In the genomic region with DNA sequence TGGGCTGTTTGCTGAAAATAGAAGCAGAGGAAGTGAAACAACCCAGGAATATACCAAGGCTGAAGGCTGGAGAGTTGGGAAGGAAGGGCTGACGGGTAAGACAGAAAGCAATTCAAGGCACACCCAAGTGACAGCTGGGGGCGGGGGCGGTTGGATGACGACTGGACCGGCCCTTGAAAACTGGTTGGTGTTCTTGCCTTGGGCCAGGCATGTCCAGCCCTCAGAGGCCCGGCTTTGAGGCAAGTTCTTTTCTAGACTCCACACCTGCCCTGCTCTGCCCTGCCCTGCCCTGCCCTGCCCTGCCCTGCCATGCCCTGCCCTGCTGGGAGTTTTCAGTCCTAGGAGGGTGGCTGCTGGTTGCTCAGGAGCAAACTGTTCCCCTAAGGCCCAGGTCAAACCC, we compare ENCODE assay signal across 22 cellular contexts. TPM values are rescaled to one million over a fixed set of nuclear protein-coding genes. Genes with fewer than 3 reads are reported as not detected.
DNase-seq lines count a peak whose midpoint lies in the region; ATAC-seq, FAIRE-seq and TF ChIP-seq lines count a peak whose summit lies in the region.
"Had no signal": no experiment of that assay in that cellular context is flagged by ENCODE, and none has a peak within 500 bp of the region (broad histone marks: within the 10 kb centered on the region; RNA-seq: fewer than 3 reads in every experiment).

No MANE protein-coding gene starts in this region.

- TF ChIP-seq EP300 in HepG2 (IDR thresholded peaks at IDR 0.05; ENCODE audit: low read depth in 2 of 2, low read length in 2 of 2) = no peak
- TF ChIP-seq EP300 in HepG2 (CRISPR knock-in tag; IDR thresholded peaks at IDR 0.05; ENCODE audit: borderline replicate concordance) = no peak

- intact Hi-C loops in right lobe of liver (cut with DNase I) (no loop called here), HepG2 (cut with micrococcal nuclease; ENCODE audit: unreplicated experiment) (no loop called here), upper lobe of right lung (cut with DNase I) (no loop called here)
- intact Hi-C loops in activated CD4-positive, alpha-beta memory T cell treated with anti-CD3 and anti-CD28 coated beads for 36 hours (cut with micrococcal nuclease) = no loop called here

- TF ChIP-seq POLR2A in right lobe of liver (IDR thresholded peaks at IDR 0.05) (no peak), HepG2 (IDR thresholded peaks at IDR 0.05; ENCODE audit: insufficient read depth in 1 of 2, low read depth in 2 of 2, low read length in 2 of 2) (no peak)

- ATAC-seq in right lobe of liver = peak; percentile 27 to 59 (median 48)
- no peak for ATAC-seq in HepG2
- peak; percentile 95 for ATAC-seq in esophagus mucosa
- peak; percentile 85 for ATAC-seq in upper lobe of right lung
- ATAC-seq in HG03108 (IDR thresholded peaks at IDR 0.05; ENCODE audit: unreplicated experiment) = no peak
- ATAC-seq: effector memory CD8-positive, alpha-beta T cell; foreskin keratinocyte had no signal

- H3K27me3 Mint-ChIP-seq in activated CD4-positive, alpha-beta memory T cell treated with anti-CD3 and anti-CD28 coated beads for 36 hours = peaks cover 28% of the 10 kb centered on the region

- no peak overlapping the region for H3K9ac ChIP-seq in HepG2 (ENCODE audit: insufficient read depth, low read depth, low read length)

- WGBS in right lobe of liver (ENCODE audit: insufficient coverage, low coverage, low lambda C conversion rate, missing lambda C conversion rate) = 0% methylated on average over 1 of the region's 6 CpGs
- WGBS in HepG2 (ENCODE audit: low lambda C conversion rate) = 10% methylated on average over 4 of the region's 6 CpGs

- no peak for TF ChIP-seq RAD21 in HepG2 (CRISPR knock-in tag; IDR thresholded peaks at IDR 0.05)

- no peaks in the 10 kb centered on the region for H3K9me3 ChIP-seq in right lobe of liver
- H3K9me3 ChIP-seq in HepG2 (ENCODE audit: low read length) = no peaks in the 10 kb centered on the region
- H3K9me3 ChIP-seq in upper lobe of right lung = no peaks in the 10 kb centered on the region
- H3K9me3 ChIP-seq: ovary had no signal

- H3K27ac Mint-ChIP-seq in activated CD4-positive, alpha-beta memory T cell treated with anti-CD3 and anti-CD28 coated beads for 36 hours = no peak overlapping the region
- H3K27ac Mint-ChIP-seq: activated naive CD8-positive, alpha-beta T cell; effector memory CD8-positive, alpha-beta T cell; mesothelial cell of epicardium had no signal

- H3K27me3 ChIP-seq in right lobe of liver (no peaks in the 10 kb centered on the region), HepG2 (ENCODE audit: control insufficient read depth in 1 of 2, insufficient read depth in 2 of 2, low read length in 2 of 2) (peaks cover 0 to 4% of the 10 kb centered on the region in 2 experiments; a peak in 2 of 5 replicates), upper lobe of right lung (peaks cover 17% of the 10 kb centered on the region)
- H3K27me3 ChIP-seq: ovary had no signal

- DNase-seq in right lobe of liver (peak in 1 of 3 donors; percentile 42), HepG2 (ENCODE audit: low spot score) (no peak), medulla oblongata (ENCODE audit: extremely low spot score) (peak; percentile 51), upper lobe of right lung (peak; percentile 80), HUDEP-2 (lab: John Stamatoyannopoulos, UW; ENCODE audit: unreplicated experiment in 76 of 76) (no peak)
- no peak for DNase-seq in activated CD4-positive, alpha-beta memory T cell treated with anti-CD3 and anti-CD28 coated beads for 36 hours
- DNase-seq: activated CD4-positive, alpha-beta T cell treated with anti-CD3 and anti-CD28 coated beads for 48 hours; activated T-cell treated with anti-CD3 and anti-CD28 coated beads for 4 hours; effector memory CD8-positive, alpha-beta T cell; foreskin keratinocyte; Karpas-422; NCI-H1694 treated with DMSO at 0.1 percent for 48 hours; NCI-H524; ovary; T-helper 2 cell had no signal

- H3K4me3 ChIP-seq in right lobe of liver (no peak overlapping the region), HepG2 (replicated peaks in 1 of 3; ENCODE audit: insufficient read depth in 1 of 3, low read depth in 2 of 3, low read length in 3 of 3) (no peak overlapping the region), upper lobe of right lung (no peak overlapping the region)
- H3K4me3 ChIP-seq: ovary had no signal

- no peak overlapping the region for H3K4me2 ChIP-seq in HepG2 (ENCODE audit: low read depth, low read length)

- no peak overlapping the region for H3K4me3 Mint-ChIP-seq in activated CD4-positive, alpha-beta memory T cell treated with anti-CD3 and anti-CD28 coated beads for 36 hours
- H3K4me3 Mint-ChIP-seq: activated naive CD8-positive, alpha-beta T cell; effector memory CD8-positive, alpha-beta T cell; mesothelial cell of epicardium had no signal

- in situ Hi-C loops in HepG2 (cut with HindIII; ENCODE audit: extremely low pct_ligation_motif_present, low pct_unique_long_range_greater_than_20kb) = no loop called here

- H2AFZ ChIP-seq in HepG2 (ENCODE audit: low read length) = no peak overlapping the region

- H3K79me2 ChIP-seq in HepG2 (ENCODE audit: insufficient read depth, low read length) = no peaks in the 10 kb centered on the region

- H3K27ac ChIP-seq in right lobe of liver = no peak overlapping the region
- H3K27ac ChIP-seq in HepG2 (ENCODE audit: extremely low read length, insufficient read depth, low read length) = no peak overlapping the region
- no peak overlapping the region for H3K27ac ChIP-seq in upper lobe of right lung
- H3K27ac ChIP-seq: foreskin keratinocyte, HL-60, ovary had no signal

- no peaks in the 10 kb centered on the region for H3K36me3 ChIP-seq in right lobe of liver
- H3K36me3 ChIP-seq in HepG2 (replicated peaks in 1 of 2; ENCODE audit: control insufficient read depth in 1 of 2, insufficient read depth in 2 of 2, low read length in 2 of 2) = no peaks in the 10 kb centered on the region
- no peaks in the 10 kb centered on the region for H3K36me3 ChIP-seq in upper lobe of right lung
- H3K36me3 ChIP-seq: ovary had no signal

- no TSS peak for BruUV-seq in HepG2 (replicated peaks; lab: Mats Ljungman, UMichigan)

- no peak for TF ChIP-seq CTCF in right lobe of liver (IDR thresholded peaks at IDR 0.05)
- no peak for TF ChIP-seq CTCF in HepG2 (CRISPR knock-in tag; IDR thresholded peaks at IDR 0.05)
- TF ChIP-seq CTCF in upper lobe of right lung (IDR thresholded peaks at IDR 0.05) = no peak

- CTCF ChIA-PET in HepG2 (lab: Yijun Ruan, JAX; ENCODE audit: low intra/inter-chr PET ratio, low total read pairs) = no interaction called here
- CTCF ChIA-PET in activated CD4-positive, alpha-beta memory T cell treated with anti-CD3 and anti-CD28 coated beads for 36 hours (lab: Charles Lee) = no interaction called here

- H4K20me1 ChIP-seq in HepG2 (ENCODE audit: insufficient read depth, low read length) = no peaks in the 10 kb centered on the region

- H3K4me1 ChIP-seq in right lobe of liver (no peaks in the 10 kb centered on the region), HepG2 (ENCODE audit: insufficient read depth, low read length) (no peaks in the 10 kb centered on the region), upper lobe of right lung (no peaks in the 10 kb centered on the region)
- H3K4me1 ChIP-seq: foreskin keratinocyte had no signal

- no peaks in the 10 kb centered on the region for H3K4me1 Mint-ChIP-seq in activated CD4-positive, alpha-beta memory T cell treated with anti-CD3 and anti-CD28 coated beads for 36 hours (ENCODE audit: low read depth)
- H3K4me1 Mint-ChIP-seq: mesothelial cell of epicardium had no signal

- POLR2A ChIA-PET in HepG2 (lab: Yijun Ruan, JAX) = no interaction called here
- POLR2A ChIA-PET in activated CD4-positive, alpha-beta memory T cell treated with anti-CD3 and anti-CD28 coated beads for 36 hours (lab: Charles Lee) = no interaction called here

- no peaks in the 10 kb centered on the region for H3K36me3 Mint-ChIP-seq in activated CD4-positive, alpha-beta memory T cell treated with anti-CD3 and anti-CD28 coated beads for 36 hours
- H3K36me3 Mint-ChIP-seq: activated naive CD8-positive, alpha-beta T cell; mesothelial cell of epicardium had no signal

- peaks cover 3% of the 10 kb centered on the region for H3K9me3 Mint-ChIP-seq in activated CD4-positive, alpha-beta memory T cell treated with anti-CD3 and anti-CD28 coated beads for 36 hours
- H3K9me3 Mint-ChIP-seq: effector memory CD8-positive, alpha-beta T cell had no signal

- no peak for FAIRE-seq in HepG2 (lab: Jason Lieb, UNC)
- FAIRE-seq: A204.1, RCC 7860 had no signal

RNA-seq across cellular contexts. Expression of a gene that starts 34.2 kb away (rescaled TPM):
- total RNA-seq in right lobe of liver (not detected), HepG2 (2016; rRNA removed; fragmentation: Illumina TruSeq; extraction: Trizol) (not detected in 2 replicates), esophagus mucosa (not detected), upper lobe of right lung (not detected)
- not detected in 2 replicates for total RNA-seq in HepG2 (2016; cell fraction: cytosol; rRNA removed; fragmentation: Illumina TruSeq; extraction: Trizol; ENCODE audit: low read depth)
- not detected in 2 replicates for total RNA-seq in HepG2 (2016; cell fraction: insoluble cytoplasmic fraction; rRNA removed; fragmentation: Illumina TruSeq; extraction: Trizol)
- not detected in 2 replicates for total RNA-seq in HepG2 (2016; cell fraction: membrane; rRNA removed; fragmentation: Illumina TruSeq; extraction: Trizol)
- not detected in 2 replicates for total RNA-seq in HepG2 (2016; cell fraction: nucleus; rRNA removed; fragmentation: Illumina TruSeq; extraction: Trizol)
- polyA plus RNA-seq in HepG2 (2011; rRNA removed) = not detected in 2 replicates
- not detected in 2 replicates for polyA plus RNA-seq in HepG2 (2011; cell fraction: cytosol; rRNA removed)
- polyA plus RNA-seq in HepG2 (2011; cell fraction: nucleus; rRNA removed) = not detected in 2 replicates
- polyA plus RNA-seq in HepG2 (2012) = not detected in 2 replicates
- polyA plus RNA-seq in HepG2 (2016; cell fraction: cytosol; fragmentation: Illumina TruSeq; extraction: Trizol; ENCODE audit: low read depth) = not detected in 2 replicates
- polyA plus RNA-seq in HepG2 (2016; cell fraction: insoluble cytoplasmic fraction; fragmentation: Illumina TruSeq; extraction: Trizol; ENCODE audit: low read depth) = not detected in 2 replicates
- not detected in 2 replicates for polyA plus RNA-seq in HepG2 (2016; cell fraction: membrane; fragmentation: Illumina TruSeq; extraction: Trizol; ENCODE audit: low read depth)
- not detected in 2 replicates for polyA plus RNA-seq in HepG2 (2016; cell fraction: nucleus; fragmentation: Illumina TruSeq; extraction: Trizol; ENCODE audit: insufficient read depth, low read depth)
- polyA minus RNA-seq in HepG2 (2011; rRNA and poly(A)+ RNA removed; ENCODE audit: low replicate concordance) = not detected in 2 replicates
- polyA minus RNA-seq in HepG2 (2011; cell fraction: cytosol; rRNA and poly(A)+ RNA removed) = not detected in 2 replicates
- not detected in 2 replicates for polyA minus RNA-seq in HepG2 (2011; cell fraction: nucleus; rRNA and poly(A)+ RNA removed)
- not detected for total RNA-seq in activated CD4-positive, alpha-beta memory T cell treated with anti-CD3 and anti-CD28 coated beads for 36 hours
- total RNA-seq: foreskin keratinocyte, mesothelial cell of epicardium, ovary had no signal
- polyA plus RNA-seq: foreskin keratinocyte, ovary had no signal

RNA-seq across cellular contexts. Expression of a gene that starts 38.1 kb away (rescaled TPM):
- 10 to 100 TPM; 10.3 to 17.4 (median 14.8) TPM for total RNA-seq in right lobe of liver
- 0.33 TPM in 1 of 2 replicates, not detected in the other for total RNA-seq in HepG2 (2016; rRNA removed; fragmentation: Illumina TruSeq; extraction: Trizol)
- not detected in 2 replicates for total RNA-seq in HepG2 (2016; cell fraction: cytosol; rRNA removed; fragmentation: Illumina TruSeq; extraction: Trizol; ENCODE audit: low read depth)
- total RNA-seq in HepG2 (2016; cell fraction: insoluble cytoplasmic fraction; rRNA removed; fragmentation: Illumina TruSeq; extraction: Trizol) = 0.19 TPM in 1 of 2 replicates, not detected in the other
- total RNA-seq in HepG2 (2016; cell fraction: membrane; rRNA removed; fragmentation: Illumina TruSeq; extraction: Trizol) = not detected in 2 replicates
- total RNA-seq in HepG2 (2016; cell fraction: nucleus; rRNA removed; fragmentation: Illumina TruSeq; extraction: Trizol) = not detected in 2 replicates
- 0.25 and 0.33 TPM in 2 replicates for polyA plus RNA-seq in HepG2 (2011; rRNA removed)
- 0.17 and 0.19 TPM in 2 replicates for polyA plus RNA-seq in HepG2 (2011; cell fraction: cytosol; rRNA removed)
- polyA plus RNA-seq in HepG2 (2011; cell fraction: nucleus; rRNA removed) = 0.63 and 1.2 TPM in 2 replicates
- polyA plus RNA-seq in HepG2 (2012) = 0.29 and 0.54 TPM in 2 replicates
- polyA plus RNA-seq in HepG2 (2016; cell fraction: cytosol; fragmentation: Illumina TruSeq; extraction: Trizol; ENCODE audit: low read depth) = not detected in 2 replicates
- polyA plus RNA-seq in HepG2 (2016; cell fraction: insoluble cytoplasmic fraction; fragmentation: Illumina TruSeq; extraction: Trizol; ENCODE audit: low read depth) = not detected in 2 replicates
- not detected in 2 replicates for polyA plus RNA-seq in HepG2 (2016; cell fraction: membrane; fragmentation: Illumina TruSeq; extraction: Trizol; ENCODE audit: low read depth)
- polyA plus RNA-seq in HepG2 (2016; cell fraction: nucleus; fragmentation: Illumina TruSeq; extraction: Trizol; ENCODE audit: insufficient read depth, low read depth) = not detected in 2 replicates
- polyA minus RNA-seq in HepG2 (2011; rRNA and poly(A)+ RNA removed; ENCODE audit: low replicate concordance) = 0.44 and 10.2 TPM in 2 replicates
- not detected in 2 replicates for polyA minus RNA-seq in HepG2 (2011; cell fraction: cytosol; rRNA and poly(A)+ RNA removed)
- polyA minus RNA-seq in HepG2 (2011; cell fraction: nucleus; rRNA and poly(A)+ RNA removed) = 0.39 and 0.50 TPM in 2 replicates
- total RNA-seq in esophagus mucosa = 12.6 TPM
- 21.5 TPM for total RNA-seq in upper lobe of right lung
- 10 to 100 TPM; 27.9 to 32.1 TPM for total RNA-seq in activated CD4-positive, alpha-beta memory T cell treated with anti-CD3 and anti-CD28 coated beads for 36 hours

Comparison
In these comparisons a context has a peak if more than half of its experiments do, and no peak if none do; other contexts are left out.
1. ATAC-seq: peak in right lobe of liver (4 of 4), esophagus mucosa (single experiment) and upper lobe of right lung (single experiment); none in HepG2 (single experiment) and HG03108 (single experiment).
2. RNA of a gene that starts 38.1 kb away (total RNA-seq): 27.9 to 32.1 TPM in activated CD4-positive, alpha-beta memory T cell treated with anti-CD3 and anti-CD28 coated beads for 36 hours, 21.5 TPM in upper lobe of right lung (single experiment), 10.3 to 17.4 TPM in right lobe of liver and 12.6 TPM in esophagus mucosa (single experiment); 0.19 to 0.33 TPM in HepG2; every median in the first group is over 4 times any median in the second.
3. DNase-seq: peak in medulla oblongata (single experiment) and upper lobe of right lung (single experiment); none in HepG2 (single experiment), HUDEP-2 (0 of 76) and activated CD4-positive, alpha-beta memory T cell treated with anti-CD3 and anti-CD28 coated beads for 36 hours (single experiment).